Comparison of ENCODE assay signal across 1 cellular context in the genomic region with DNA sequence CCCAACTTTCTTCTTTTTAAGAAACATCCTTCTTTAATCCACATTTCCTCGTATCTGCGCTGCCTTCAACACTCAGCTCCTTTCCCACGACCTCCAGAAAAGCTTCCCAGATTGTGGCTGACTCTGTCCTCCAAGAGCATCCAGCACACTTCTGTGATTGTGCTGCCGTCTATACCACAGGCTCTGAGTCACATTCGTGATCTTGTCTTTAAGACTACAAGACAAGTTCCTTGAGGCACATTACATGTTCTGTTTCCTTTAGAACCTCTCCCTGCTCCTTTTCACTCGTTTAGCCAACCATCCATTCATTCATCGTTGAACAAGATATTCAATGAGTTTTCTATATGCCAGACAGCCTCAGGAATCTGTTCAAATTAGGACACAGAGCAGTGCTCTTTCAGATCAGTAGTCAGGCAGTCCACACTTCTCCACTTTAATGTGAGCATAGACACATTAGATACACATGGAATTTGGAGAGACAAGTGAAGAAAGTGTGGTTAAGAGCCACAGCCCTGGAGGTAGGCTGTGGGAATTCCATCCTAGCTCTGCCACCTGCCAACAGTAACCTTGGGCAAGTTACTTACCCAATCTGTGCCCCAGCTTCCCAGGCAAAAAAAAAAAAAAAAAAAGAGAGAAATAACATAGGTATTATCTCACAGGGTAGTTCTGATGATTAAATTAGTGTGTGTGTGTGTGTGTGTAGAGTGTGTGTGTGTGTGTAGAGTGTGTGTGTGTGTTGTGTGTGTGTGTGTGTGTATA.
TF ChIP-seq lines count a peak whose summit lies in the region.

No MANE protein-coding gene starts in this region.

TF ChIP-seq in IMR-90, 13 proteins besides CTCF, POLR2A, EP300 and RAD21:
- TF ChIP-seq CEBPB (IDR thresholded peaks at IDR 0.05; ENCODE audit: low read depth, low read length) (no peak), BHLHE40 (IDR thresholded peaks at IDR 0.05; ENCODE audit: low read depth, low read length) (no peak), NFE2L2 (IDR thresholded peaks at IDR 0.05; ENCODE audit: low read depth, low read length) (no peak), CHD1 (IDR thresholded peaks at IDR 0.05; ENCODE audit: low read depth, low read length) (no peak)
